18 cellular contexts compared by ENCODE assay signal in genomic region chr1:19559641-19560040, GRCh38.
DNase-seq lines count a peak whose midpoint lies in the region; ATAC-seq and FAIRE-seq lines count a peak whose summit lies in the region.
"Had no signal": no experiment of that assay in that cellular context is flagged by ENCODE, and none has a peak within 500 bp of the region (broad histone marks: within the 10 kb centered on the region; RNA-seq: fewer than 3 reads in every experiment).

No MANE protein-coding gene starts in this region.

- ATAC-seq in GM19452 (IDR thresholded peaks at IDR 0.05; ENCODE audit: unreplicated experiment) = no peak
- ATAC-seq: activated CD8-positive, alpha-beta memory T cell treated with anti-CD3 and anti-CD28 coated beads, Interleukin-2, amount 10 ng/mL, durations not matched to agents 7 days and 5 days; HepG2; left colon had no signal

- FAIRE-seq in RCC 7860 (lab: Jason Lieb, UNC) (peak; percentile 21), endometrium (lab: Jason Lieb, UNC) (peak; percentile 87)
- FAIRE-seq: HepG2 had no signal

- DNase-seq in EH (ENCODE audit: low read depth) (peak; percentile 84), RCC 7860 (ENCODE audit: low spot score) (peak; percentile 75), myocyte (ENCODE audit: low read depth) (peak; percentile 26), NCI-H2196 (lab: John Stamatoyannopoulos, UW; ENCODE audit: unreplicated experiment) (no peak), epidermal melanocyte (ENCODE audit: insufficient read length, low spot score) (no peak), HPDE6-E6E7 (ENCODE audit: extremely low spot score) (no peak)
- DNase-seq: activated CD8-positive, alpha-beta memory T cell treated with anti-CD3 and anti-CD28 coated beads, Interleukin-2, amount 10 ng/mL, durations not matched to agents 7 days and 5 days; activated naive CD4-positive, alpha-beta T cell treated with anti-CD3 and anti-CD28 coated beads for 36 hours; CD8-positive, alpha-beta memory T cell; GF-D8; left colon; naive B cell; NCI-H524 treated with DMSO at 0.1 percent for 48 hours; SJCRH30; stimulated activated naive CD4-positive, alpha-beta T cell had no signal

Comparison
In these comparisons a context has a peak if more than half of its experiments do, and no peak if none do; other contexts are left out.
1. DNase-seq: peak in EH (single experiment), RCC 7860 (single experiment) and myocyte (single experiment); none in NCI-H2196 (single experiment), epidermal melanocyte (single experiment) and HPDE6-E6E7 (single experiment).